Comparison of ENCODE assay signal across 18 cellular contexts in genomic region chr15:63196846-63197245, GRCh38. TPM values are rescaled to one million over a fixed set of nuclear protein-coding genes. Genes with fewer than 3 reads are reported as not detected.
DNase-seq lines count a peak whose midpoint lies in the region; ATAC-seq, FAIRE-seq and TF ChIP-seq lines count a peak whose summit lies in the region.
"Had no signal": no experiment of that assay in that cellular context is flagged by ENCODE, and none has a peak within 500 bp of the region (broad histone marks: within the 10 kb centered on the region; RNA-seq: fewer than 3 reads in every experiment).

No MANE protein-coding gene starts in this region.

- peaks cover 88% of the 10 kb centered on the region for H3K4me1 Mint-ChIP-seq in activated naive CD4-positive, alpha-beta T cell treated with anti-CD3 and anti-CD28 coated beads, Interleukin-2, amount 50 U/mL, for 24 hours

- intact Hi-C loops in K562 (cut with micrococcal nuclease): no loop called here
- intact Hi-C loops in upper lobe of right lung (cut with DNase I): no loop called here
- intact Hi-C loops in HepG2 (cut with micrococcal nuclease; ENCODE audit: unreplicated experiment): no loop called here

- peak overlapping the region; percentile 83 for H3K4me3 Mint-ChIP-seq in activated naive CD4-positive, alpha-beta T cell treated with anti-CD3 and anti-CD28 coated beads, Interleukin-2, amount 50 U/mL, for 24 hours
- H3K4me3 Mint-ChIP-seq: mesothelial cell of epicardium had no signal

- H2AFZ ChIP-seq in K562 (ENCODE audit: low read depth, low read length) (no peak overlapping the region), HepG2 (ENCODE audit: low read length) (no peak overlapping the region)

- POLR2A ChIA-PET in K562 (lab: Yijun Ruan, JAX): interaction anchor here (0.7 to 4.1 kb wide), 7 partner anchors 11 to 51 kb away, joined by 3 to 22 read pairs (median 4); no protein-coding TSS in a partner anchor
- POLR2A ChIA-PET in HepG2 (lab: Yijun Ruan, JAX): interaction anchor here (1.9 kb wide), 1 partner anchor 39 kb away, joined by 4 read pairs; the partner anchor contains the start of gene RPS27L

- no peak overlapping the region for H3K4me3 ChIP-seq in K562
- H3K4me3 ChIP-seq in upper lobe of right lung: no peak overlapping the region
- H3K4me3 ChIP-seq in HepG2 (replicated peaks in 1 of 3; ENCODE audit: insufficient read depth in 1 of 3, low read depth in 2 of 3, low read length in 3 of 3): no peak overlapping the region
- H3K4me3 ChIP-seq: MG63, suprapubic skin had no signal

- H3K9me3 ChIP-seq in K562 (replicated peaks; ENCODE audit: control insufficient read depth, insufficient read depth, low read depth, low read length): no peaks in the 10 kb centered on the region
- no peaks in the 10 kb centered on the region for H3K9me3 ChIP-seq in upper lobe of right lung
- no peaks in the 10 kb centered on the region for H3K9me3 ChIP-seq in HepG2 (ENCODE audit: low read length)
- H3K9me3 ChIP-seq: MG63, suprapubic skin had no signal

- TF ChIP-seq POLR2A in K562 (conservative IDR thresholded peaks at IDR 0.05) (no peak), HepG2 (IDR thresholded peaks at IDR 0.05; ENCODE audit: insufficient read depth in 1 of 2, low read depth in 2 of 2, low read length in 2 of 2) (no peak)

- peak overlapping the region; percentile 71 for H3K27ac Mint-ChIP-seq in activated naive CD4-positive, alpha-beta T cell treated with anti-CD3 and anti-CD28 coated beads, Interleukin-2, amount 50 U/mL, for 24 hours
- H3K27ac Mint-ChIP-seq: mesothelial cell of epicardium had no signal

- H4K20me1 ChIP-seq in K562 (replicated peaks; ENCODE audit: control insufficient read depth, insufficient read depth, low read length) (peaks cover 5% of the 10 kb centered on the region; the same call in 1 of the 2 replicates), HepG2 (ENCODE audit: insufficient read depth, low read length) (no peaks in the 10 kb centered on the region)

- peaks cover 35% of the 10 kb centered on the region for H3K36me3 Mint-ChIP-seq in activated naive CD4-positive, alpha-beta T cell treated with anti-CD3 and anti-CD28 coated beads, Interleukin-2, amount 50 U/mL, for 24 hours
- H3K36me3 Mint-ChIP-seq: mesothelial cell of epicardium had no signal

- TF ChIP-seq RAD21 in K562 (CRISPR knock-in tag; conservative IDR thresholded peaks at IDR 0.05 in 1 of 2, IDR thresholded peaks at IDR 0.05 in 1 of 2) (no peak), HepG2 (CRISPR knock-in tag; IDR thresholded peaks at IDR 0.05) (no peak)

- WGBS in K562 (ENCODE audit: insufficient coverage, low coverage, missing lambda C conversion rate): 94% methylated on average over 1 of the region's 1 CpG
- WGBS in HepG2 (ENCODE audit: low lambda C conversion rate): 97% methylated on average over 1 of the region's 1 CpG

- FAIRE-seq in K562 (lab: Jason Lieb, UNC): no peak
- FAIRE-seq in HepG2 (lab: Jason Lieb, UNC): no peak

- in situ Hi-C loops in K562 (cut with MboI) (no loop called here), HepG2 (cut with HindIII; ENCODE audit: extremely low pct_ligation_motif_present, low pct_unique_long_range_greater_than_20kb) (no loop called here)

- H3K27me3 ChIP-seq in K562 (ENCODE audit: control insufficient read depth in 2 of 2, insufficient read depth in 2 of 2, low read length in 2 of 2) (no peaks in the 10 kb centered on the region), upper lobe of right lung (no peaks in the 10 kb centered on the region), HepG2 (ENCODE audit: control insufficient read depth in 1 of 2, insufficient read depth in 2 of 2, low read length in 2 of 2) (no peaks in the 10 kb centered on the region)
- H3K27me3 ChIP-seq: MG63, suprapubic skin had no signal

- H3K27ac ChIP-seq in K562 (ENCODE audit: extremely low read depth, low read depth, low read length) (peak overlapping the region; percentile 31; the same call in 1 of the 3 replicates), upper lobe of right lung (peak overlapping the region; percentile 73), HepG2 (ENCODE audit: extremely low read length, insufficient read depth, low read length) (no peak overlapping the region)
- H3K27ac ChIP-seq: suprapubic skin had no signal

- ATAC-seq in K562 (no peak), upper lobe of right lung (no peak), HepG2 (no peak)
- ATAC-seq: HCT116 had no signal

- H3K4me1 ChIP-seq in K562 (replicated peaks in 1 of 2; ENCODE audit: control insufficient read depth in 2 of 2, insufficient read depth in 2 of 2, low read length in 2 of 2) (peaks cover 20 to 92% of the 10 kb centered on the region in 2 experiments), upper lobe of right lung (peaks cover 76% of the 10 kb centered on the region), HepG2 (ENCODE audit: insufficient read depth, low read length) (peaks cover 21% of the 10 kb centered on the region)

- no peaks in the 10 kb centered on the region for H3K9me3 Mint-ChIP-seq in activated naive CD4-positive, alpha-beta T cell treated with anti-CD3 and anti-CD28 coated beads, Interleukin-2, amount 50 U/mL, for 24 hours
- H3K9me3 Mint-ChIP-seq: mesothelial cell of epicardium; T-helper 2 cell treated with Interferon-gamma antibody and Interleukin-4, amounts not matched to agents 5 μg/mL and 100 μg/mL, for 36 hours had no signal

- no peak for DNase-seq in activated naive CD4-positive, alpha-beta T cell treated with anti-CD3 and anti-CD28 coated beads, Interleukin-2, amount 50 U/mL, for 16 hours
- DNase-seq in NCI-H2171 (lab: John Stamatoyannopoulos, UW): peak; percentile 51
- no peak for DNase-seq in K562 (ENCODE audit: extremely low read depth in 1 of 4, low spot score in 3 of 4)
- DNase-seq in upper lobe of right lung: no peak
- DNase-seq in hippocampal formation (lab: John Stamatoyannopoulos, UW): no peak
- no peak for DNase-seq in HepG2 (ENCODE audit: low spot score)
- no peak for DNase-seq in activated effector memory CD4-positive, alpha-beta T cell treated with Interleukin-2 at 50 U/mL for 16 hours
- DNase-seq: activated CD4-positive, alpha-beta T cell treated with anti-CD3 and anti-CD28 coated beads for 48 hours; anterior cingulate cortex; DMS153; hypothalamus; MG63; occipital lobe had no signal

- H3K36me3 ChIP-seq in K562 (ENCODE audit: control insufficient read depth, insufficient read depth, low read length): peaks cover 15% of the 10 kb centered on the region
- H3K36me3 ChIP-seq in upper lobe of right lung: no peaks in the 10 kb centered on the region
- H3K36me3 ChIP-seq in HepG2 (replicated peaks in 1 of 2; ENCODE audit: control insufficient read depth in 1 of 2, insufficient read depth in 2 of 2, low read length in 2 of 2): no peaks in the 10 kb centered on the region
- H3K36me3 ChIP-seq: MG63, suprapubic skin had no signal

- TF ChIP-seq EP300 in K562 (IDR thresholded peaks at IDR 0.05; ENCODE audit: low read length) (no peak), HepG2 (IDR thresholded peaks at IDR 0.05; ENCODE audit: low read depth in 2 of 2, low read length in 2 of 2) (no peak), HepG2 (CRISPR knock-in tag; IDR thresholded peaks at IDR 0.05; ENCODE audit: borderline replicate concordance) (no peak)

- no TSS peak for BruUV-seq in K562 (replicated peaks; lab: Mats Ljungman, UMichigan)
- BruUV-seq in HepG2 (replicated peaks; lab: Mats Ljungman, UMichigan): no TSS peak

- H3K27me3 Mint-ChIP-seq in activated naive CD4-positive, alpha-beta T cell treated with anti-CD3 and anti-CD28 coated beads, Interleukin-2, amount 50 U/mL, for 24 hours: no peaks in the 10 kb centered on the region

- H3K9me1 ChIP-seq in K562 (ENCODE audit: control insufficient read depth, insufficient read depth, low read length): no peaks in the 10 kb centered on the region

- CTCF ChIA-PET in K562 (lab: Yijun Ruan, JAX; ENCODE audit: low intra/inter-chr PET ratio): no interaction called here
- CTCF ChIA-PET in HepG2 (lab: Yijun Ruan, JAX; ENCODE audit: low intra/inter-chr PET ratio, low total read pairs): no interaction called here

- H3K9ac ChIP-seq in K562 (ENCODE audit: insufficient read depth in 1 of 2, low read depth in 2 of 2, low read length in 2 of 2) (no peak overlapping the region), HepG2 (ENCODE audit: insufficient read depth, low read depth, low read length) (no peak overlapping the region)

- TF ChIP-seq CTCF in K562 (IDR thresholded peaks at IDR 0.05 in 2 of 3, conservative IDR thresholded peaks at IDR 0.05 in 1 of 3; ENCODE audit: insufficient read depth in 2 of 3, low read depth in 1 of 3, low read length in 3 of 3) (no peak), upper lobe of right lung (IDR thresholded peaks at IDR 0.05) (no peak), HepG2 (CRISPR knock-in tag; IDR thresholded peaks at IDR 0.05) (no peak)

- H3K79me2 ChIP-seq in K562 (ENCODE audit: control insufficient read depth, insufficient read depth, low read length): peaks cover 99% of the 10 kb centered on the region
- peaks cover 15% of the 10 kb centered on the region for H3K79me2 ChIP-seq in HepG2 (ENCODE audit: insufficient read depth, low read length)

- no peak overlapping the region for H3K4me2 ChIP-seq in K562 (ENCODE audit: insufficient read depth, low read length)
- no peak overlapping the region for H3K4me2 ChIP-seq in HepG2 (ENCODE audit: low read depth, low read length)

RNA-seq across cellular contexts. Expression of gene RAB8B, which starts 7.4 kb away (rescaled TPM):
- 10.7 and 17.8 TPM in 2 replicates for total RNA-seq in K562 (2011; cell fraction: chromatin; rRNA removed; ENCODE audit: low replicate concordance)
- 5.3 and 7.3 TPM in 2 replicates for total RNA-seq in K562 (2011; cell fraction: nucleolus; rRNA removed)
- total RNA-seq in K562 (2011; cell fraction: nucleoplasm; rRNA removed): 10.6 and 18.9 TPM in 2 replicates
- total RNA-seq in K562 (2014; rRNA removed): 23.6 and 24.6 TPM in 2 replicates
- total RNA-seq in K562 (2014; rRNA removed; fragmentation: Illumina TruSeq; extraction: Trizol): 28.9 and 33.9 TPM in 2 replicates
- total RNA-seq in K562 (2015; rRNA removed; fragmentation: Illumina TruSeq; extraction: Trizol): 30.8 and 32.1 TPM in 2 replicates
- total RNA-seq in K562 (2021): 24.2 and 27.3 TPM in 2 replicates
- polyA plus RNA-seq in K562 (2011; rRNA removed): 13.2 and 21.5 TPM in 2 replicates
- polyA plus RNA-seq in K562 (2011; cell fraction: cytosol; rRNA removed): 4.1 and 7.1 TPM in 2 replicates
- 12.5 and 14.7 TPM in 2 replicates for polyA plus RNA-seq in K562 (2011; cell fraction: nucleus; rRNA removed)
- polyA plus RNA-seq in K562 (2012): 12.2 and 30.2 TPM in 2 replicates
- 20.5 and 30.0 TPM in 2 replicates for polyA plus RNA-seq in K562 (2014; fragmentation: Illumina TruSeq; extraction: Trizol)
- 10 to 100 TPM in 1 of 2 experiments, 1 to 10 TPM in 1; 7.8 to 12.1 TPM for polyA plus RNA-seq in K562 (2014; fragmentation: Nextera tagmentation; extraction: Ambion mirVana)
- polyA plus RNA-seq in K562 (2014; rRNA removed): 17.4 and 17.6 TPM in 2 replicates
- polyA minus RNA-seq in K562 (2011; rRNA and poly(A)+ RNA removed): 48.4 and 52.6 TPM in 2 replicates
- 36.9 and 49.1 TPM in 2 replicates for polyA minus RNA-seq in K562 (2011; cell fraction: cytosol; rRNA and poly(A)+ RNA removed)
- 6.1 and 10.1 TPM in 2 replicates for polyA minus RNA-seq in K562 (2011; cell fraction: nucleus; rRNA and poly(A)+ RNA removed)
- total RNA-seq in upper lobe of right lung: 54.5 TPM
- total RNA-seq in HepG2 (2016; rRNA removed; fragmentation: Illumina TruSeq; extraction: Trizol): 14.2 and 20.4 TPM in 2 replicates
- total RNA-seq in HepG2 (2016; cell fraction: cytosol; rRNA removed; fragmentation: Illumina TruSeq; extraction: Trizol; ENCODE audit: low read depth): 0.79 and 1.7 TPM in 2 replicates
- 14.3 and 23.1 TPM in 2 replicates for total RNA-seq in HepG2 (2016; cell fraction: insoluble cytoplasmic fraction; rRNA removed; fragmentation: Illumina TruSeq; extraction: Trizol)
- 4.1 and 5.5 TPM in 2 replicates for total RNA-seq in HepG2 (2016; cell fraction: membrane; rRNA removed; fragmentation: Illumina TruSeq; extraction: Trizol)
- 7.3 and 8.0 TPM in 2 replicates for total RNA-seq in HepG2 (2016; cell fraction: nucleus; rRNA removed; fragmentation: Illumina TruSeq; extraction: Trizol)
- 4.7 and 6.8 TPM in 2 replicates for polyA plus RNA-seq in HepG2 (2011; rRNA removed)
- polyA plus RNA-seq in HepG2 (2011; cell fraction: cytosol; rRNA removed): 2.3 and 3.5 TPM in 2 replicates
- 3.0 TPM in 2 replicates for polyA plus RNA-seq in HepG2 (2011; cell fraction: nucleus; rRNA removed)
- polyA plus RNA-seq in HepG2 (2012): 5.3 and 8.5 TPM in 2 replicates
- polyA plus RNA-seq in HepG2 (2016; cell fraction: cytosol; fragmentation: Illumina TruSeq; extraction: Trizol; ENCODE audit: low read depth): 1.4 and 1.5 TPM in 2 replicates
- 11.3 and 13.5 TPM in 2 replicates for polyA plus RNA-seq in HepG2 (2016; cell fraction: insoluble cytoplasmic fraction; fragmentation: Illumina TruSeq; extraction: Trizol; ENCODE audit: low read depth)
- polyA plus RNA-seq in HepG2 (2016; cell fraction: membrane; fragmentation: Illumina TruSeq; extraction: Trizol; ENCODE audit: low read depth): 2.8 and 2.9 TPM in 2 replicates
- polyA plus RNA-seq in HepG2 (2016; cell fraction: nucleus; fragmentation: Illumina TruSeq; extraction: Trizol; ENCODE audit: insufficient read depth, low read depth): 7.1 and 7.6 TPM in 2 replicates
- 4.8 and 5.9 TPM in 2 replicates for polyA minus RNA-seq in HepG2 (2011; rRNA and poly(A)+ RNA removed; ENCODE audit: low replicate concordance)
- polyA minus RNA-seq in HepG2 (2011; cell fraction: cytosol; rRNA and poly(A)+ RNA removed): 22.2 and 22.6 TPM in 2 replicates
- polyA minus RNA-seq in HepG2 (2011; cell fraction: nucleus; rRNA and poly(A)+ RNA removed): 5.2 and 8.2 TPM in 2 replicates

RNA-seq across cellular contexts. Expression of gene RPS27L, which starts 39.6 kb away (rescaled TPM):
- total RNA-seq in K562 (2011; cell fraction: chromatin; rRNA removed; ENCODE audit: low replicate concordance): 10.6 and 25.3 TPM in 2 replicates
- 10.3 and 10.4 TPM in 2 replicates for total RNA-seq in K562 (2011; cell fraction: nucleolus; rRNA removed)
- 17.9 and 22.3 TPM in 2 replicates for total RNA-seq in K562 (2011; cell fraction: nucleoplasm; rRNA removed)
- total RNA-seq in K562 (2014; rRNA removed) (75.1 and 85.7 TPM in 2 replicates), K562 (2014; rRNA removed; fragmentation: Illumina TruSeq; extraction: Trizol) (128 and 148 TPM in 2 replicates), K562 (2015; rRNA removed; fragmentation: Illumina TruSeq; extraction: Trizol) (92.6 and 105 TPM in 2 replicates), K562 (2021) (94.4 and 115 TPM in 2 replicates), upper lobe of right lung (196 TPM), HepG2 (2016; rRNA removed; fragmentation: Illumina TruSeq; extraction: Trizol) (433 and 596 TPM in 2 replicates)
- polyA plus RNA-seq in K562 (2011; rRNA removed) (117 and 155 TPM in 2 replicates), K562 (2014; fragmentation: Illumina TruSeq; extraction: Trizol) (72.2 and 79.3 TPM in 2 replicates), K562 (2014; fragmentation: Nextera tagmentation; extraction: Ambion mirVana) (100 to 1,000 TPM; 328 to 382 TPM), K562 (2014; rRNA removed) (115 and 116 TPM in 2 replicates), HepG2 (2011; rRNA removed) (210 and 231 TPM in 2 replicates)
- 29.8 and 61.5 TPM in 2 replicates for polyA plus RNA-seq in K562 (2011; cell fraction: cytosol; rRNA removed)
- polyA plus RNA-seq in K562 (2011; cell fraction: nucleus; rRNA removed): 20.0 and 40.3 TPM in 2 replicates
- polyA plus RNA-seq in K562 (2012): 157 and 166 TPM in 2 replicates
- 27.4 and 34.5 TPM in 2 replicates for polyA minus RNA-seq in K562 (2011; rRNA and poly(A)+ RNA removed)
- 15.9 and 18.7 TPM in 2 replicates for polyA minus RNA-seq in K562 (2011; cell fraction: cytosol; rRNA and poly(A)+ RNA removed)
- 8.5 and 15.7 TPM in 2 replicates for polyA minus RNA-seq in K562 (2011; cell fraction: nucleus; rRNA and poly(A)+ RNA removed)
- total RNA-seq in HepG2 (2016; cell fraction: cytosol; rRNA removed; fragmentation: Illumina TruSeq; extraction: Trizol; ENCODE audit: low read depth): 167 and 206 TPM in 2 replicates
- 426 and 625 TPM in 2 replicates for total RNA-seq in HepG2 (2016; cell fraction: insoluble cytoplasmic fraction; rRNA removed; fragmentation: Illumina TruSeq; extraction: Trizol)
- 209 and 262 TPM in 2 replicates for total RNA-seq in HepG2 (2016; cell fraction: membrane; rRNA removed; fragmentation: Illumina TruSeq; extraction: Trizol)
- total RNA-seq in HepG2 (2016; cell fraction: nucleus; rRNA removed; fragmentation: Illumina TruSeq; extraction: Trizol): 142 and 149 TPM in 2 replicates
- 112 and 159 TPM in 2 replicates for polyA plus RNA-seq in HepG2 (2011; cell fraction: cytosol; rRNA removed)
- 53.6 and 77.1 TPM in 2 replicates for polyA plus RNA-seq in HepG2 (2011; cell fraction: nucleus; rRNA removed)
- 270 and 317 TPM in 2 replicates for polyA plus RNA-seq in HepG2 (2012)
- 194 and 258 TPM in 2 replicates for polyA plus RNA-seq in HepG2 (2016; cell fraction: cytosol; fragmentation: Illumina TruSeq; extraction: Trizol; ENCODE audit: low read depth)
- 673 and 714 TPM in 2 replicates for polyA plus RNA-seq in HepG2 (2016; cell fraction: insoluble cytoplasmic fraction; fragmentation: Illumina TruSeq; extraction: Trizol; ENCODE audit: low read depth)
- polyA plus RNA-seq in HepG2 (2016; cell fraction: membrane; fragmentation: Illumina TruSeq; extraction: Trizol; ENCODE audit: low read depth): 226 and 313 TPM in 2 replicates
- 277 and 280 TPM in 2 replicates for polyA plus RNA-seq in HepG2 (2016; cell fraction: nucleus; fragmentation: Illumina TruSeq; extraction: Trizol; ENCODE audit: insufficient read depth, low read depth)
- polyA minus RNA-seq in HepG2 (2011; rRNA and poly(A)+ RNA removed; ENCODE audit: low replicate concordance): 12.7 and 14.4 TPM in 2 replicates
- 46.3 and 58.6 TPM in 2 replicates for polyA minus RNA-seq in HepG2 (2011; cell fraction: cytosol; rRNA and poly(A)+ RNA removed)
- 80.2 and 91.3 TPM in 2 replicates for polyA minus RNA-seq in HepG2 (2011; cell fraction: nucleus; rRNA and poly(A)+ RNA removed)
